Comparison of ENCODE assay signal across 8 cellular contexts in the genomic region with DNA sequence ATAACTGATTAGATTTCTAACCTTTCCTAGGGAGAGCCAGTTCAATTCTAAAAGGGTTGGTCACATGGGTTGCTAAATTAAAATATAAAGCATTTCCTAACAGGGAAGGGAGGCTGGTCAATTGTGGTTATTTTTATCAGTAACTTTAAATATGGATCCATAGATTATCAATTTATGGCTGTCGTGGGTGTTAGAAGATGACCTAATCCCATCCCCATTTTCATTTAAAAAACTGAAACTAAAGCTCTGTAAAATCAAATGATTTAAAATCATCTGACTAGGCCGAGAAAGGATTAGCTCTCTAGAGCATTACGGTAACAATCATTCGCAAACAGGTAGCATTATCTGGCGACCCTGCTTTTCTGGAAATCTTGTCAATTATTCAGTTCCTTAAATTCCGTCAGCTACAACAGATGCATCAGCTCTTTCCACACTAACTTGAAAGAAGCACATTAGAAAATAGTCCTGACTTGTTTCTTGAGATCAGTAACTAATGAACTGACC. TPM values are rescaled to one million over a fixed set of nuclear protein-coding genes. Genes with fewer than 3 reads are reported as not detected.
A peak's percentile ranks its signal among the peaks of the same experiment; 100 is the strongest.
DNase-seq lines count a peak whose midpoint lies in the region; ATAC-seq and TF ChIP-seq lines count a peak whose summit lies in the region.

No MANE protein-coding gene starts in this region.

- no peaks in the 10 kb centered on the region for H3K36me3 ChIP-seq in BJ (ENCODE audit: control insufficient read depth, insufficient read depth, low read length)
- peaks cover 5 to 19% (median 8%) of the 10 kb centered on the region in 3 experiments for H3K36me3 ChIP-seq in naive thymus-derived CD4-positive, alpha-beta T cell (ENCODE audit: control insufficient read depth in 2 of 3, insufficient read depth in 3 of 3, low read length in 3 of 3)

- H3K27ac ChIP-seq in naive thymus-derived CD4-positive, alpha-beta T cell (ENCODE audit: low read depth, low read length) = peak overlapping the region; percentile 99

- H3K4me1 Mint-ChIP-seq in IgD-negative memory B cell = peaks cover 17 to 37% (median 34%) of the 10 kb centered on the region in 3 donors
- peaks cover 31% of the 10 kb centered on the region for H3K4me1 Mint-ChIP-seq in central memory CD8-positive, alpha-beta T cell
- H3K4me1 Mint-ChIP-seq in naive thymus-derived CD4-positive, alpha-beta T cell = peaks cover 24 to 54% (median 43%) of the 10 kb centered on the region in 7 donors

- H3K4me3 Mint-ChIP-seq in IgD-negative memory B cell = peak overlapping the region; percentile 92 to 100 (median 96)
- H3K4me3 Mint-ChIP-seq in central memory CD8-positive, alpha-beta T cell = peak overlapping the region; percentile 89
- H3K4me3 Mint-ChIP-seq in naive thymus-derived CD4-positive, alpha-beta T cell = peak overlapping the region; percentile 88 to 96 (median 94)

- in situ Hi-C loops in GM13976 (cut with MboI; ENCODE audit: low sequenced_read_pairs, unreplicated experiment) = no loop called here

- H3K27me3 Mint-ChIP-seq in IgD-negative memory B cell = no peaks in the 10 kb centered on the region
- H3K27me3 Mint-ChIP-seq in central memory CD8-positive, alpha-beta T cell = no peaks in the 10 kb centered on the region
- peaks cover 0 to 6% (median 0%) of the 10 kb centered on the region in 5 donors for H3K27me3 Mint-ChIP-seq in naive thymus-derived CD4-positive, alpha-beta T cell

- H3K9me3 ChIP-seq in naive thymus-derived CD4-positive, alpha-beta T cell (ENCODE audit: control insufficient read depth in 2 of 3, low read length in 3 of 3) = no peaks in the 10 kb centered on the region

- TF ChIP-seq CTCF in BJ (IDR thresholded peaks at IDR 0.05; ENCODE audit: insufficient read depth, low read depth, low read length) (no peak), GM13976 (IDR thresholded peaks at IDR 0.05; ENCODE audit: borderline replicate concordance, control extremely low read depth, extremely low read depth, insufficient read depth, missing control alignments) (no peak)

- POLR2A ChIA-PET in BJ (lab: Charles Lee) = interaction anchor here (1.0 to 1.2 kb wide), 2 partner anchors 46 to 53 kb away, joined by 3 to 4 read pairs; no protein-coding TSS in a partner anchor
- POLR2A ChIA-PET in naive thymus-derived CD4-positive, alpha-beta T cell (lab: Charles Lee) = interaction anchor here (0.8 to 1.7 kb wide), 22 partner anchors 9 to 1209 kb away, joined by 3 to 76 read pairs (median 4); a partner anchor contains a TSS

- no peak for ATAC-seq in central memory CD8-positive, alpha-beta T cell (replicated peaks; ENCODE audit: extremely low read depth, poor library complexity, severe bottlenecking)
- no peak for ATAC-seq in naive thymus-derived CD4-positive, alpha-beta T cell
- ATAC-seq in GM18861 (IDR thresholded peaks at IDR 0.05; ENCODE audit: unreplicated experiment) = no peak

- no peak for DNase-seq in BJ (ENCODE audit: low read depth)
- DNase-seq in central memory CD8-positive, alpha-beta T cell (ENCODE audit: low spot score in 2 of 2) = no peak
- DNase-seq in naive thymus-derived CD4-positive, alpha-beta T cell = no peak
- DNase-seq in GM13976 (ENCODE audit: low spot score) = no peak
- DNase-seq in NCI-H2196 treated with DMSO at 0.1 percent for 48 hours (lab: John Stamatoyannopoulos, UW; ENCODE audit: unreplicated experiment) = no peak
- no peak for DNase-seq in stimulated activated CD4-positive, alpha-beta T cell treated with anti-CD3 and anti-CD28 coated beads, Interleukin-1b, Interleukin-23, amount 100 ng/mL, for 48 hours

- no peaks in the 10 kb centered on the region for H3K27me3 ChIP-seq in BJ (ENCODE audit: control insufficient read depth, insufficient read depth, low read length)
- no peaks in the 10 kb centered on the region for H3K27me3 ChIP-seq in naive thymus-derived CD4-positive, alpha-beta T cell (ENCODE audit: control insufficient read depth in 2 of 2, insufficient read depth in 2 of 2, low read length in 2 of 2)

- H3K36me3 Mint-ChIP-seq in IgD-negative memory B cell = no peaks in the 10 kb centered on the region
- H3K36me3 Mint-ChIP-seq in central memory CD8-positive, alpha-beta T cell (ENCODE audit: insufficient read depth) = peaks cover 50% of the 10 kb centered on the region
- peaks cover 13 to 23% (median 15%) of the 10 kb centered on the region in 5 donors for H3K36me3 Mint-ChIP-seq in naive thymus-derived CD4-positive, alpha-beta T cell

- H3K4me1 ChIP-seq in naive thymus-derived CD4-positive, alpha-beta T cell (ENCODE audit: control insufficient read depth in 2 of 2, insufficient read depth in 2 of 2, low read length in 2 of 2) = peaks cover 32 to 40% of the 10 kb centered on the region in 2 donors

- H3K27ac Mint-ChIP-seq in IgD-negative memory B cell = peak overlapping the region; percentile 98 to 100 (median 100)
- peak overlapping the region; percentile 99 for H3K27ac Mint-ChIP-seq in central memory CD8-positive, alpha-beta T cell (ENCODE audit: low read depth)
- peak overlapping the region; percentile 98 to 100 (median 99) for H3K27ac Mint-ChIP-seq in naive thymus-derived CD4-positive, alpha-beta T cell

- CTCF ChIA-PET in BJ (lab: Yijun Ruan, JAX) = interaction anchor here (1.2 to 1.6 kb wide), 2 partner anchors 18 to 47 kb away, joined by 3 to 10 read pairs; no protein-coding TSS in a partner anchor
- CTCF ChIA-PET in naive thymus-derived CD4-positive, alpha-beta T cell (lab: Charles Lee) = interaction anchor here (0.8 to 1.7 kb wide), 5 partner anchors 43 to 1203 kb away, joined by 3 to 14 read pairs (median 4); a partner anchor contains a TSS

- intact Hi-C loops in naive thymus-derived CD4-positive, alpha-beta T cell (cut with micrococcal nuclease) = loop anchor here (1.0 to 2.0 kb wide), 15 partner anchors 41 to 1267 kb away; a partner anchor contains a TSS

- peak overlapping the region; percentile 43 for H3K4me3 ChIP-seq in BJ (ENCODE audit: low read depth, low read length)
- peak overlapping the region; percentile 87 for H3K4me3 ChIP-seq in naive thymus-derived CD4-positive, alpha-beta T cell (ENCODE audit: low read length)

- H3K9me3 Mint-ChIP-seq in IgD-negative memory B cell = no peaks in the 10 kb centered on the region
- H3K9me3 Mint-ChIP-seq in central memory CD8-positive, alpha-beta T cell = no peaks in the 10 kb centered on the region
- peaks cover 0 to 5% (median 0%) of the 10 kb centered on the region in 11 donors for H3K9me3 Mint-ChIP-seq in naive thymus-derived CD4-positive, alpha-beta T cell

RNA-seq across cellular contexts. Expression of a gene that starts 0.9 kb away (rescaled TPM):
- polyA plus RNA-seq in BJ (2011; rRNA removed) = 31.8 and 74.9 TPM in 2 replicates
- polyA minus RNA-seq in BJ (2011; rRNA and poly(A)+ RNA removed) = 7.3 and 21.1 TPM in 2 replicates
- 55.3 TPM for polyA plus RNA-seq in IgD-negative memory B cell
- total RNA-seq in naive thymus-derived CD4-positive, alpha-beta T cell = 100 to 1,000 TPM; 151 to 311 (median 184) TPM
- polyA plus RNA-seq in naive thymus-derived CD4-positive, alpha-beta T cell = 10 to 100 TPM; 53.3 to 69.0 TPM

RNA-seq across cellular contexts. Expression of a gene that starts 52.9 kb away (rescaled TPM):
- polyA plus RNA-seq in BJ (2011; rRNA removed) (109 and 128 TPM in 2 replicates), IgD-negative memory B cell (41.7 TPM)
- polyA minus RNA-seq in BJ (2011; rRNA and poly(A)+ RNA removed) = 92.7 and 106 TPM in 2 replicates
- total RNA-seq in naive thymus-derived CD4-positive, alpha-beta T cell = 10 to 100 TPM; 58.9 to 99.6 (median 74.7) TPM
- polyA plus RNA-seq in naive thymus-derived CD4-positive, alpha-beta T cell = 10 to 100 TPM; 67.4 to 98.5 TPM
